In genomic region chr7:136489808-136490207, GRCh38 we compare ENCODE assay signal across 5 cellular contexts.
"Had no signal": no experiment of that assay in that cellular context is flagged by ENCODE, and none has a peak within 500 bp of the region (broad histone marks: within the 10 kb centered on the region; RNA-seq: fewer than 3 reads in every experiment).

No MANE protein-coding gene starts in this region.

- H2AFZ ChIP-seq: GM23338 had no signal

- H3K4me2 ChIP-seq: GM23338 had no signal

- ATAC-seq: GM23338 had no signal

- H3K4me3 ChIP-seq: GM23338 had no signal

- DNase-seq: H9, HCEC 1CT, IMR-90, KBM-7 had no signal
